In the genomic region with DNA sequence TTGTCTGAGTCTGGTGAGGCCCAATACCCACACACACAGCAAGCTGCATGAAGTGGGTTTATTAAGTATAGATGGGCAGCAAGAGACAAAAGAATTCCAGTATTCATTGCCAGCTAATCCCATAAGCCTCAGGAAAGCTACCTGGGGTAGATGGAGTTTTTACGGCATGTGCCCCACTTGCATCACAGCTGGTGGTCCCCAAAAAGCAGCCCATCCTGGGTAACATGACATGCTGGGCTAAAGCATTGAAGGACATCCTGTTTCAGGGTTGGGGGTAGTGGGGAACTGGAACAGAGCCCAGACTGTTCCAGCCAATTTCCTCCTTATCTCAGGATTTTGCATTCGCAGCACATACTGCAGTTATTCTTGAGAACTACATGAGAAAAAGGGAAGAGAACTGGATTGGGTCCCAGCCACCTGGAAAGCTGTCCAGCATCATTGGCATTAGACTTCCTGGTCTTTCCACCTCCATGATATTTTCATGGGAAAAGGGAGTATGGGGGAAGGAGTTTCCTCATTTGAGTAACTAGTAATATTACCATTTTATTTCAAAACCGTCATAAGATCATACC, we compare ENCODE assay signal across 23 cellular contexts.
DNase-seq lines count a peak whose midpoint lies in the region; TF ChIP-seq lines count a peak whose summit lies in the region.
"Had no signal": no experiment of that assay in that cellular context is flagged by ENCODE, and none has a peak within 500 bp of the region (broad histone marks: within the 10 kb centered on the region; RNA-seq: fewer than 3 reads in every experiment).

No MANE protein-coding gene starts in this region.

- no peak overlapping the region for H3K4me3 ChIP-seq in astrocyte of the spinal cord (ENCODE audit: low read depth, low read length)
- H3K4me3 ChIP-seq: GM23248, HAP-1 had no signal

- TF ChIP-seq CTCF in astrocyte of the spinal cord (IDR thresholded peaks at IDR 0.05; ENCODE audit: low read depth, low read length) = no peak

- DNase-seq in NCI-H2081 (lab: John Stamatoyannopoulos, UW) (peak; percentile 12 to 70), NCI-H2081 treated with DMSO at 0.1 percent for 48 hours (lab: John Stamatoyannopoulos, UW) (no peak), NCI-H345 (lab: John Stamatoyannopoulos, UW) (peak; percentile 57), astrocyte of the spinal cord (ENCODE audit: low read depth, low spot score) (peak; percentile 17), pulmonary artery endothelial cell (ENCODE audit: low read depth, low spot score) (peak; percentile 19), OCI-M2 (lab: John Stamatoyannopoulos, UW; ENCODE audit: unreplicated experiment) (no peak), hypothalamus (lab: John Stamatoyannopoulos, UW) (no peak), mucosa of gallbladder (ENCODE audit: low spot score) (no peak)
- DNase-seq: CD4-positive, CD25-positive, alpha-beta regulatory T cell; DMS 273 treated with DMSO at 0.1 percent for 48 hours; DND-41; GF-D8; GM23248; KBM-7; NCI-H1105 treated with DMSO at 0.1 percent for 48 hours; NCI-H187; NCI-H2171 treated with DMSO at 0.1 percent for 48 hours; NCI-H510A; NCI-H774; OCI-M1; RPMI8226; SIG-M5 had no signal

- in situ Hi-C loops in astrocyte of the spinal cord (cut with HindIII; ENCODE audit: low sequenced_read_pairs) = no loop called here

Comparison
In these comparisons a context has a peak if more than half of its experiments do, and no peak if none do; other contexts are left out.
1. DNase-seq: peak in NCI-H2081 (2 of 2), NCI-H345 (single experiment), astrocyte of the spinal cord (single experiment) and pulmonary artery endothelial cell (single experiment); none in NCI-H2081 treated with DMSO at 0.1 percent for 48 hours (single experiment), OCI-M2 (single experiment), hypothalamus (0 of 51) and mucosa of gallbladder (single experiment).